8 cellular contexts compared by ENCODE assay signal in the genomic region with DNA sequence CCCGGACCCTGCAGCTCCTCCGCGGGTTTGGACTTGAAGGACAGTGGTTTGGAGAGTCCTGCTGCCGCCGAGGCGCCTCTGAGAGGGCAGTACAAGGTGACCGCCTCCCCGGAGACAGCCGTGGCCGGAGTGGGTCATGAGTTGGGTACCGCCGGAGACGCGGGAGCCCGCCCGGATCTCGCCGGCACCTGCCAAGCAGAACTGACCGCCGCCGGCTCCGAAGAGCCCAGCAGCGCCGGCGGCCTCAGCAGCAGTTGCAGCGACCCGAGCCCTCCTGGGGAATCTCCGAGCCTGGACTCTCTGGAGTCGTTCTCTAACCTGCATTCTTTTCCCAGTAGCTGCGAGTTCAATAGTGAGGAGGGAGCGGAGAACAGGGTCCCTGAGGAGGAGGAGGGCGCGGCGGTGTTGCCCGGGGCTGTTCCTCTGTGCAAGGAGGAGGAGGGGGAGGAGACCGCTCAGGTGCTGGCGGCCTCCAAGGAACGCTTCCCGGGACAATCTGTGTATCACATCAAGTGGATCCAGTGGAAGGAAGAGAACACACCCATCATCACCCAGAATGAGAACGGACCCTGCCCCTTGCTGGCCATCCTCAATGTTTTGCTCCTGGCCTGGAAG. TPM values are rescaled to one million over a fixed set of nuclear protein-coding genes. Genes with fewer than 3 reads are reported as not detected.
DNase-seq lines count a peak whose midpoint lies in the region; ATAC-seq and TF ChIP-seq lines count a peak whose summit lies in the region.

No MANE protein-coding gene starts in this region.

- no peaks in the 10 kb centered on the region for H3K36me3 Mint-ChIP-seq in immature natural killer cell

- peaks cover 0 to 5% of the 10 kb centered on the region in 2 donors for H3K4me1 ChIP-seq in breast epithelium
- H3K4me1 ChIP-seq in spleen: peaks cover 33 to 62% (median 52%) of the 10 kb centered on the region in 6 donors

- no peak for DNase-seq in AG04450 (ENCODE audit: low read depth, low spot score)
- DNase-seq in SK-MEL-5 (ENCODE audit: low read depth, low spot score): peak; percentile 8
- peak; percentile 45 to 62 for DNase-seq in breast epithelium (ENCODE audit: low spot score in 2 of 2)
- DNase-seq in immature natural killer cell: peak in 2 of 3 donors; percentile 16 to 30
- DNase-seq in spleen: peak; percentile 92
- no peak for DNase-seq in DMS114 treated with DMSO at 0.1 percent for 48 hours (lab: John Stamatoyannopoulos, UW; ENCODE audit: unreplicated experiment)

- ATAC-seq in GM18909 (IDR thresholded peaks at IDR 0.05; ENCODE audit: poor library complexity, unreplicated experiment) (peak; percentile 12), HG03139 (IDR thresholded peaks at IDR 0.05; ENCODE audit: unreplicated experiment) (peak; percentile 5)

- peak overlapping the region; percentile 84 to 94 (median 93) for H3K27ac Mint-ChIP-seq in immature natural killer cell

- CTCF ChIA-PET in AG04450 (lab: Charles Lee): interaction anchor here (0.5 to 3.8 kb wide), 8 partner anchors 10 to 559 kb away, joined by 3 to 26 read pairs (median 4); partner anchors contain the start of gene ADAM10

- H3K27me3 Mint-ChIP-seq in immature natural killer cell (ENCODE audit: low read depth in 3 of 3): peaks cover 0 to 2% (median 0%) of the 10 kb centered on the region in 3 donors

- no peaks in the 10 kb centered on the region for H3K9me3 Mint-ChIP-seq in immature natural killer cell

- WGBS in spleen, 5 donors: 0% methylated on average over 13 to 40 of the region's 40 CpGs

- intact Hi-C loops in breast epithelium (cut with DNase I; ENCODE audit: low total_unique reads): no loop called here
- intact Hi-C loops in spleen (cut with DNase I; ENCODE audit: low total_unique reads): loop anchor here (10.0 kb wide), 1 partner anchor 163 kb away; the partner anchor contains the start of gene SLTM

- TF ChIP-seq POLR2A in breast epithelium (IDR thresholded peaks at IDR 0.05) (no peak), spleen (IDR thresholded peaks at IDR 0.05) (no peak)

- H3K27me3 ChIP-seq in AG04450 (ENCODE audit: control insufficient read depth, insufficient read depth, low read length) (no peaks in the 10 kb centered on the region), breast epithelium (no peaks in the 10 kb centered on the region), spleen (replicated peaks in 1 of 7) (no peaks in the 10 kb centered on the region)

- POLR2A ChIA-PET in AG04450 (lab: Yijun Ruan, JAX): interaction anchor here (0.6 to 2.6 kb wide), 9 partner anchors 12 to 440 kb away, joined by 3 to 75 read pairs (median 4); partner anchors contain the start of gene ADAM10

- H3K9me3 ChIP-seq in AG04450 (ENCODE audit: control insufficient read depth, insufficient read depth, low read length) (no peaks in the 10 kb centered on the region; the same call in 1 of the 2 replicates), breast epithelium (no peaks in the 10 kb centered on the region), spleen (no peaks in the 10 kb centered on the region)

- H3K4me3 ChIP-seq in AG04450 (ENCODE audit: low read depth, low read length) (peak overlapping the region; percentile 79), breast epithelium (peak overlapping the region; percentile 83 to 99 (median 93)), spleen (peak overlapping the region; percentile 75 to 99 (median 86))

- H3K4me1 Mint-ChIP-seq in immature natural killer cell: peaks cover 8 to 19% of the 10 kb centered on the region in 2 donors

- H3K36me3 ChIP-seq in breast epithelium (no peaks in the 10 kb centered on the region), spleen (no peaks in the 10 kb centered on the region)

- in situ Hi-C loops in SK-MEL-5 (cut with HindIII; ENCODE audit: low pct_unique_long_range_greater_than_20kb, low sequenced_read_pairs): no loop called here

- H3K27ac ChIP-seq in AG04450 (ENCODE audit: low read depth, low read length): peak overlapping the region; percentile 87
- H3K27ac ChIP-seq in breast epithelium: peak overlapping the region; percentile 97 to 99
- H3K27ac ChIP-seq in spleen: peak overlapping the region; percentile 92 to 99 (median 98)

- H3K4me3 Mint-ChIP-seq in immature natural killer cell: no peak overlapping the region

- no peak for TF ChIP-seq CTCF in AG04450 (IDR thresholded peaks at IDR 0.05; ENCODE audit: low read depth, low read length)
- TF ChIP-seq CTCF in breast epithelium (IDR thresholded peaks at IDR 0.05): no peak
- no peak for TF ChIP-seq CTCF in spleen (IDR thresholded peaks at IDR 0.05 in 8 of 11, conservative IDR thresholded peaks at IDR 0.05 in 3 of 11)

RNA-seq across cellular contexts. Expression of gene MINDY2, which starts 0.6 kb away (rescaled TPM):
- polyA plus RNA-seq in AG04450 (2011; rRNA removed): 11.0 and 17.5 TPM in 2 replicates
- polyA minus RNA-seq in AG04450 (2011; rRNA and poly(A)+ RNA removed): 20.4 and 29.6 TPM in 2 replicates
- 10.9 and 13.0 TPM in 2 replicates for total RNA-seq in SK-MEL-5 (2014; rRNA removed; shearing (Covaris generic))
- polyA plus RNA-seq in SK-MEL-5 (2015; cell fraction: cytosol; rRNA removed): 4.4 and 6.3 TPM in 2 replicates
- 4.0 and 6.8 TPM in 2 replicates for polyA plus RNA-seq in SK-MEL-5 (2015; cell fraction: nucleus; rRNA removed)
- 10 to 100 TPM; 11.8 to 22.5 (median 17.7) TPM for total RNA-seq in breast epithelium
- polyA plus RNA-seq in immature natural killer cell: 10 to 100 TPM in 2 of 3 donors, 1 to 10 TPM in 1; 9.4 to 22.6 (median 16.5) TPM
- 10 to 100 TPM; 14.1 to 24.0 (median 20.1) TPM for total RNA-seq in spleen
- 1 to 10 TPM; 2.3 to 4.4 (median 2.4) TPM for polyA plus RNA-seq in spleen

RNA-seq across cellular contexts. Expression of gene ADAM10, which starts 22.2 kb away (rescaled TPM):
- 198 and 220 TPM in 2 replicates for polyA plus RNA-seq in AG04450 (2011; rRNA removed)
- polyA minus RNA-seq in AG04450 (2011; rRNA and poly(A)+ RNA removed): 182 and 257 TPM in 2 replicates
- 132 and 144 TPM in 2 replicates for total RNA-seq in SK-MEL-5 (2014; rRNA removed; shearing (Covaris generic))
- polyA plus RNA-seq in SK-MEL-5 (2015; cell fraction: cytosol; rRNA removed): 90.4 and 95.2 TPM in 2 replicates
- polyA plus RNA-seq in SK-MEL-5 (2015; cell fraction: nucleus; rRNA removed): 18.7 and 19.3 TPM in 2 replicates
- 100 to 1,000 TPM in 1 of 3 donors, 10 to 100 TPM in 2; 53.8 to 113 (median 78.3) TPM for total RNA-seq in breast epithelium
- 100 to 1,000 TPM; 136 to 314 (median 192) TPM for polyA plus RNA-seq in immature natural killer cell
- 100 to 1,000 TPM; 115 to 205 (median 161) TPM for total RNA-seq in spleen
- 10 to 100 TPM in 2 of 3 donors, 1 to 10 TPM in 1; 7.6 to 12.1 (median 11.1) TPM for polyA plus RNA-seq in spleen

Comparison
In these comparisons a context has a peak if more than half of its experiments do, and no peak if none do; other contexts are left out.
1. DNase-seq: peak in SK-MEL-5 (single experiment), breast epithelium (2 of 2), immature natural killer cell (2 of 3) and spleen (single experiment); none in AG04450 (single experiment) and DMS114 treated with DMSO at 0.1 percent for 48 hours (single experiment).
2. Peak in every context shown above with its lines, with median percentiles within 50 percentile points of each other: H3K27ac ChIP-seq and H3K4me3 ChIP-seq.